In genomic region chr19:44356383-44357111, GRCh38 we compare ENCODE assay signal across 8 cellular contexts. TPM values are rescaled to one million over a fixed set of nuclear protein-coding genes. Genes with fewer than 3 reads are reported as not detected.
DNase-seq lines count a peak whose midpoint lies in the region; ATAC-seq and TF ChIP-seq lines count a peak whose summit lies in the region.

Gene ZNF112 (minus strand): TSS chr19:44356680. CDS start chr19:44340539, 16,141 bp downstream.

- H3K79me2 ChIP-seq in GM23248 (ENCODE audit: insufficient read depth) = peaks cover 48% of the 10 kb centered on the region
- H3K79me2 ChIP-seq in osteoblast (ENCODE audit: insufficient read depth, low read length) = peaks cover 33% of the 10 kb centered on the region

- H3K9ac ChIP-seq in GM23248 = peak within 1 kb of the TSS; percentile 87

- ATAC-seq in GM18519 (IDR thresholded peaks at IDR 0.05; ENCODE audit: low FRiP score, unreplicated experiment) (no peak), HG03342 (IDR thresholded peaks at IDR 0.05; ENCODE audit: unreplicated experiment) (no peak)

- H3K4me2 ChIP-seq in GM23248 (ENCODE audit: unreplicated experiment) (peak within 1 kb of the TSS; percentile 90), osteoblast (ENCODE audit: insufficient read depth, low read length) (peak within 1 kb of the TSS; percentile 64)

- H3K36me3 ChIP-seq in GM23248 (ENCODE audit: low read depth) (no peaks in the 10 kb centered on the region), right atrium auricular region (peaks cover 6% of the 10 kb centered on the region), osteoblast (ENCODE audit: insufficient read depth, low read length) (no peaks in the 10 kb centered on the region)

- H3K27me3 ChIP-seq in GM23248 (replicated peaks; ENCODE audit: insufficient read depth) (no peaks in the 10 kb centered on the region), right atrium auricular region (no peaks in the 10 kb centered on the region), osteoblast (ENCODE audit: insufficient read depth, low read length) (no peaks in the 10 kb centered on the region)

- H3K9me3 ChIP-seq in GM23248 (ENCODE audit: low read depth) (no peaks in the 10 kb centered on the region), right atrium auricular region (no peaks in the 10 kb centered on the region), osteoblast (ENCODE audit: low read depth, low read length) (no peaks in the 10 kb centered on the region)

- in situ Hi-C loops in GM23248 (cut with MboI) (no loop called here), astrocyte of the cerebellum (cut with HindIII; ENCODE audit: low sequenced_read_pairs) (no loop called here)

- H3K27ac ChIP-seq in 22Rv1 (peak within 1 kb of the TSS; percentile 33; the same call in 1 of the 2 replicates), GM23248 (no peak within 1 kb of the TSS), right atrium auricular region (peak within 1 kb of the TSS; percentile 49 to 61), osteoblast (ENCODE audit: low read depth, low read length) (peak within 1 kb of the TSS; percentile 55)

- no peak for TF ChIP-seq CTCF in 22Rv1 (IDR thresholded peaks at IDR 0.05)
- TF ChIP-seq CTCF in astrocyte of the cerebellum (IDR thresholded peaks at IDR 0.05; ENCODE audit: low read depth, low read length, missing control alignments) = no peak
- no peak for TF ChIP-seq CTCF in right atrium auricular region (IDR thresholded peaks at IDR 0.05)
- TF ChIP-seq CTCF in osteoblast (IDR thresholded peaks at IDR 0.05; ENCODE audit: extremely low read depth, low read depth, low read length) = no peak

- H2AFZ ChIP-seq in GM23248 = peak within 1 kb of the TSS; percentile 99
- H2AFZ ChIP-seq in osteoblast (ENCODE audit: low read length) = peak within 1 kb of the TSS; percentile 99

- no peaks in the 10 kb centered on the region for H4K20me1 ChIP-seq in GM23248 (ENCODE audit: insufficient read depth)
- H4K20me1 ChIP-seq in osteoblast (ENCODE audit: insufficient read depth, low read length) = no peaks in the 10 kb centered on the region

- DNase-seq in GM23248 (peak; percentile 91), NCI-H510A (lab: John Stamatoyannopoulos, UW) (peak; percentile 90), astrocyte of the cerebellum (ENCODE audit: low read depth) (peak; percentile 84), right atrium auricular region (ENCODE audit: low spot score) (peak; percentile 82), osteoblast (ENCODE audit: insufficient read length, low spot score, missing footprints) (peak; percentile 32)

- no peaks in the 10 kb centered on the region for H3K9me2 ChIP-seq in GM23248 (ENCODE audit: insufficient read depth)

- peak within 1 kb of the TSS; percentile 88 for H3K4me3 ChIP-seq in GM23248
- peak within 1 kb of the TSS; percentile 74 for H3K4me3 ChIP-seq in astrocyte of the cerebellum (ENCODE audit: low read depth, low read length)
- peak within 1 kb of the TSS; percentile 54 to 55 for H3K4me3 ChIP-seq in right atrium auricular region
- peak within 1 kb of the TSS; percentile 88 for H3K4me3 ChIP-seq in osteoblast (ENCODE audit: insufficient read depth, low read length)

- no peaks in the 10 kb centered on the region for H3F3A ChIP-seq in GM23248 (ENCODE audit: insufficient read depth)

- H3K4me1 ChIP-seq in GM23248 (ENCODE audit: insufficient read depth) = peaks cover 7% of the 10 kb centered on the region
- H3K4me1 ChIP-seq in right atrium auricular region = peaks cover 0 to 7% of the 10 kb centered on the region in 2 donors
- H3K4me1 ChIP-seq in osteoblast (ENCODE audit: insufficient read depth, low read length) = peaks cover 6% of the 10 kb centered on the region

- 1 to 2% methylated on average over 36 to 38 of the region's 38 CpGs for WGBS in GM23248 (ENCODE audit: low coverage in 1 of 2, low lambda C conversion rate in 2 of 2, missing lambda C conversion rate in 2 of 2), 2 experiments

RNA-seq across cellular contexts. Expression of gene ZNF112, which starts in this region (rescaled TPM):
- 5.6 and 5.7 TPM in 2 replicates for total RNA-seq in GM23248 (2014; rRNA removed; shearing (Covaris generic))
- polyA plus RNA-seq in GM23248 (2016; fragmentation: Nextera tagmentation; extraction: Ambion mirVana) = 4.2 and 5.6 TPM in 2 replicates
- total RNA-seq in right atrium auricular region (1 to 10 TPM; 3.2 to 6.9 TPM), osteoblast (6.5 and 7.7 TPM in 2 replicates)

Comparison
In these comparisons a context has a peak if more than half of its experiments do, and no peak if none do; other contexts are left out.
1. DNase-seq: peak in every context shown above with its lines; median percentile 91 in GM23248; 90 in NCI-H510A; 84 in astrocyte of the cerebellum; 82 in right atrium auricular region; 32 in osteoblast.